Comparison of ENCODE assay signal across 15 cellular contexts in genomic region chr11:120703358-120704152, GRCh38.
A peak's percentile ranks its signal among the peaks of the same experiment; 100 is the strongest.
DNase-seq lines count a peak whose midpoint lies in the region; ATAC-seq and TF ChIP-seq lines count a peak whose summit lies in the region.
"Had no signal": no experiment of that assay in that cellular context is flagged by ENCODE, and none has a peak within 500 bp of the region (broad histone marks: within the 10 kb centered on the region; RNA-seq: fewer than 3 reads in every experiment).

No MANE protein-coding gene starts in this region.

- H3K36me3 Mint-ChIP-seq in activated B cell treated with CpG ODN at 0.5 μM for 24 hours (ENCODE audit: low read depth), result no peaks in the 10 kb centered on the region
- H3K36me3 Mint-ChIP-seq: CD4-positive, CD25-positive, alpha-beta regulatory T cell had no signal

- peaks cover 30% of the 10 kb centered on the region for H3K4me1 Mint-ChIP-seq in activated B cell treated with CpG ODN at 0.5 μM for 24 hours

- no peak overlapping the region for H3K4me3 Mint-ChIP-seq in activated B cell treated with CpG ODN at 0.5 μM for 24 hours
- H3K4me3 Mint-ChIP-seq: activated CD8-positive, alpha-beta T cell treated with anti-CD3 and anti-CD28 coated beads, Interleukin-2, amount 10 ng/mL, durations not matched to agents 7 days and 5 days; CD4-positive, CD25-positive, alpha-beta regulatory T cell; neural crest cell had no signal

- peak overlapping the region; percentile 25 for H3K27ac Mint-ChIP-seq in activated B cell treated with CpG ODN at 0.5 μM for 24 hours
- H3K27ac Mint-ChIP-seq: activated CD8-positive, alpha-beta T cell treated with anti-CD3 and anti-CD28 coated beads, Interleukin-2, amount 10 ng/mL, durations not matched to agents 7 days and 5 days; CD4-positive, CD25-positive, alpha-beta regulatory T cell had no signal

- DNase-seq in activated B cell treated with CpG ODN at 0.5 μM for 24 hours (no peak), midbrain (lab: John Stamatoyannopoulos, UW) (no peak), EL (no peak), Right ventricle myocardium inferior (ENCODE audit: missing footprints) (no peak), putamen (ENCODE audit: low spot score) (no peak)
- DNase-seq: activated CD8-positive, alpha-beta T cell treated with anti-CD3 and anti-CD28 coated beads, Interleukin-2, amount 10 ng/mL, durations not matched to agents 7 days and 5 days; activated gamma-delta T cell treated with Interleukin-2 at 50 U/mL for 16 hours; CD4-positive, CD25-positive, alpha-beta regulatory T cell; left ventricle myocardium inferior; NCI-H1105; NCI-H524 had no signal

- ATAC-seq in GM18870 (IDR thresholded peaks at IDR 0.05; ENCODE audit: unreplicated experiment) (peak; percentile 59), GM21515 (IDR thresholded peaks at IDR 0.05; ENCODE audit: unreplicated experiment) (peak; percentile 73), HG03060 (IDR thresholded peaks at IDR 0.05; ENCODE audit: low read depth, unreplicated experiment) (peak; percentile 51), activated B cell treated with CpG ODN at 0.5 μM for 24 hours (ENCODE audit: low read depth) (no peak), Right ventricle myocardium inferior (no peak)
- ATAC-seq: activated CD8-positive, alpha-beta T cell treated with anti-CD3 and anti-CD28 coated beads, Interleukin-2, amount 10 ng/mL, durations not matched to agents 7 days and 5 days had no signal

- no peak for TF ChIP-seq CTCF in activated B cell treated with CpG ODN at 0.5 μM for 24 hours (IDR thresholded peaks at IDR 0.05)

- H3K9me3 Mint-ChIP-seq in activated B cell treated with CpG ODN at 0.5 μM for 24 hours, result peaks cover 15% of the 10 kb centered on the region

- POLR2A ChIA-PET in activated B cell treated with CpG ODN at 0.5 μM for 24 hours (lab: Charles Lee), result no interaction called here

- intact Hi-C loops in activated B cell treated with CpG ODN at 0.5 μM for 24 hours (cut with micrococcal nuclease) (no loop called here), Right ventricle myocardium inferior (cut with DNase I) (no loop called here)

- CTCF ChIA-PET in activated B cell treated with CpG ODN at 0.5 μM for 24 hours (lab: Charles Lee), result no interaction called here

- H3K27me3 Mint-ChIP-seq in activated B cell treated with CpG ODN at 0.5 μM for 24 hours, result no peaks in the 10 kb centered on the region

Comparison
In these comparisons a context has a peak if more than half of its experiments do, and no peak if none do; other contexts are left out.
1. ATAC-seq: peak in GM18870 (single experiment), GM21515 (single experiment) and HG03060 (single experiment); none in activated B cell treated with CpG ODN at 0.5 μM for 24 hours (single experiment) and Right ventricle myocardium inferior (single experiment).